8 cellular contexts compared by ENCODE assay signal in the genomic region with DNA sequence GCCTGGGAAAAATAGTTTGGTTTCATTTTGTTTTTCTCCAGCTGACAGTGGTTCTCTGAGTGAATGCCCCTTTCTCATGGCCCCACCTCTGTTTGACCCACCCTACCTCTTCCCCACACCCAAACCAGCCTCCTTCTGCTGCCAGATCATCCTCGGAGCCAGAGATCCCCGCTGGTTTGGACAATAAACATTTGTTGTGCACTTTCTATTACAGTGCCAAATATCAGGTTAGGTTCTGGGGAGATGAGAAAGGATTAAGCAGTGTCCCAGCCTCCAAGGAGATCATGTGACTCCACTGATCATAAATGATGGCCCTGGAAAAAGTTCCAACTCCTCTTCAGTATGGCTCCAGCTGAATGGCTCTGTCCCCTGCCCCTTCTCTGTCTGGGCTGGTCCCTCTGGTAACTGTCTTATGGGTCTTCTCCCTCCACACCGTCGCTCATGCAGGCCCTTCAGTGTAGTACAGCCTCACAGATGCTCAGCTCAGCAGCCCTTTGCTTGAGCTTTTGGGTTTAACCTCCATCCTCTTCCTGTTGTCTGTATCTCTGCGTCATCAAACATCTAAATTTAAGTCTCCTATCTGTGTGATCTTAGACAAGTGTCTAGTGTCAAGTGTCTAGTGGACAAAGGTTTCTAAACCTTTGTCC. TPM values are rescaled to one million over a fixed set of nuclear protein-coding genes. Genes with fewer than 3 reads are reported as not detected.
DNase-seq lines count a peak whose midpoint lies in the region; ATAC-seq, FAIRE-seq and TF ChIP-seq lines count a peak whose summit lies in the region.

No MANE protein-coding gene starts in this region.

- FAIRE-seq in endothelial cell of umbilical vein (lab: Jason Lieb, UNC), result no peak

- H3K9ac ChIP-seq in endothelial cell of umbilical vein (replicated peaks; ENCODE audit: extremely low read depth, insufficient read depth, low read length) (peak overlapping the region; percentile 39), smooth muscle cell (ENCODE audit: low read depth) (no peak overlapping the region)

- no peaks in the 10 kb centered on the region for H3K9me1 ChIP-seq in endothelial cell of umbilical vein (replicated peaks; ENCODE audit: control insufficient read depth, extremely low read depth, insufficient read depth, low read length)

- H3K27ac ChIP-seq in endothelial cell of umbilical vein (ENCODE audit: insufficient read depth, low read depth, low read length), result peak overlapping the region; percentile 85
- H3K27ac ChIP-seq in smooth muscle cell (ENCODE audit: low read depth), result peak overlapping the region; percentile 88

- H2AFZ ChIP-seq in endothelial cell of umbilical vein (ENCODE audit: low read depth, low read length) (no peak overlapping the region), smooth muscle cell (ENCODE audit: low read depth) (peak overlapping the region; percentile 82)

- intact Hi-C loops in endothelial cell of umbilical vein (cut with micrococcal nuclease), result loop anchor here (1.0 to 10.0 kb wide), 2 partner anchors 18 to 1244 kb away; no protein-coding TSS in a partner anchor

- dilution Hi-C loops in endothelial cell of umbilical vein (cut with MboI; ENCODE audit: extremely low pct_ligation_motif_present, low sequenced_read_pairs), result no loop called here

- CTCF ChIA-PET in endothelial cell of umbilical vein (lab: Charles Lee), result interaction anchor here (0.9 to 2.6 kb wide), 7 partner anchors 7 to 94 kb away, joined by 3 to 17 read pairs (median 7); no protein-coding TSS in a partner anchor

- no peaks in the 10 kb centered on the region for H3K36me3 ChIP-seq in endothelial cell of umbilical vein (ENCODE audit: control insufficient read depth in 2 of 2, extremely low read depth in 1 of 2, insufficient read depth in 2 of 2, low read length in 2 of 2)
- H3K36me3 ChIP-seq in smooth muscle cell (ENCODE audit: low read depth), result no peaks in the 10 kb centered on the region

- H3K4me2 ChIP-seq in endothelial cell of umbilical vein (ENCODE audit: insufficient read depth, low read length) (peak overlapping the region; percentile 42), smooth muscle cell (peak overlapping the region; percentile 73)

- H3K27me3 ChIP-seq in endothelial cell of umbilical vein (ENCODE audit: control insufficient read depth in 2 of 2, insufficient read depth in 2 of 2, low read length in 2 of 2) (no peaks in the 10 kb centered on the region), smooth muscle cell (ENCODE audit: low read depth) (no peaks in the 10 kb centered on the region)

- POLR2A ChIA-PET in endothelial cell of umbilical vein (lab: Charles Lee), result interaction anchor here (1.0 to 1.7 kb wide), 3 partner anchors 9 to 19 kb away, joined by 3 to 4 read pairs (median 3); no protein-coding TSS in a partner anchor

- no peaks in the 10 kb centered on the region for H3K79me2 ChIP-seq in endothelial cell of umbilical vein (ENCODE audit: control insufficient read depth, insufficient read depth, low read length)
- no peaks in the 10 kb centered on the region for H3K79me2 ChIP-seq in smooth muscle cell (ENCODE audit: low read depth)

- H3F3A ChIP-seq in smooth muscle cell (ENCODE audit: low read depth), result peaks cover 15% of the 10 kb centered on the region

- no peaks in the 10 kb centered on the region for H4K20me1 ChIP-seq in endothelial cell of umbilical vein (replicated peaks; ENCODE audit: control insufficient read depth, extremely low read depth, insufficient read depth, low read length)
- no peaks in the 10 kb centered on the region for H4K20me1 ChIP-seq in smooth muscle cell (ENCODE audit: low read depth)

- in situ Hi-C loops in GM18951 (cut with MboI; ENCODE audit: low sequenced_read_pairs, unreplicated experiment), result loop anchor here (10.0 kb wide), 1 partner anchor 56 kb away; no protein-coding TSS in a partner anchor

- H3K9me3 ChIP-seq in endothelial cell of umbilical vein (replicated peaks; ENCODE audit: control insufficient read depth, insufficient read depth, low read length) (no peaks in the 10 kb centered on the region), smooth muscle cell (replicated peaks; ENCODE audit: low read depth) (no peaks in the 10 kb centered on the region)

- 67% methylated on average over 5 of the region's 5 CpGs for WGBS in smooth muscle cell (ENCODE audit: low lambda C conversion rate)

- ATAC-seq in GM18868 (IDR thresholded peaks at IDR 0.05; ENCODE audit: unreplicated experiment), result no peak

- H3K4me3 ChIP-seq in endothelial cell of umbilical vein (replicated peaks in 1 of 3; ENCODE audit: insufficient read depth in 1 of 3, low read depth in 1 of 3, low read length in 3 of 3) (no peak overlapping the region), smooth muscle cell (no peak overlapping the region)

- peak; percentile 49 to 53 for DNase-seq in activated CD4-positive, alpha-beta T cell treated with anti-CD3 and anti-CD28 coated beads for 4 hours
- peak; percentile 33 for DNase-seq in endothelial cell of umbilical vein (ENCODE audit: low read depth, low spot score)
- no peak for DNase-seq in smooth muscle cell (lab: John Stamatoyannopoulos, UW; ENCODE audit: unreplicated experiment)
- no peak for DNase-seq in NCI-H146 treated with DMSO at 0.1 percent for 48 hours (lab: John Stamatoyannopoulos, UW; ENCODE audit: unreplicated experiment)
- DNase-seq in NCI-H1694 (lab: John Stamatoyannopoulos, UW), result no peak
- no peak for DNase-seq in Ammon's horn (ENCODE audit: low spot score)

- TF ChIP-seq POLR2A in GM18951 (IDR thresholded peaks at IDR 0.05; ENCODE audit: extremely low read depth, insufficient read depth, insufficient read length) (peak; percentile 51), endothelial cell of umbilical vein (IDR thresholded peaks at IDR 0.05; ENCODE audit: low read depth, low read length) (no peak)

- H3K4me1 ChIP-seq in endothelial cell of umbilical vein (ENCODE audit: control insufficient read depth, extremely low read depth, insufficient read depth, low read length) (peaks cover 48% of the 10 kb centered on the region), smooth muscle cell (ENCODE audit: low read depth) (peaks cover 16% of the 10 kb centered on the region)

- TF ChIP-seq CTCF in endothelial cell of umbilical vein (IDR thresholded peaks at IDR 0.05; ENCODE audit: extremely low read depth in 1 of 2, insufficient read depth in 1 of 2, low read depth in 1 of 2, low read length in 2 of 2) (no peak), smooth muscle cell (IDR thresholded peaks at IDR 0.05; ENCODE audit: borderline replicate concordance, insufficient read depth, poor library complexity, severe bottlenecking) (no peak)

- BruUV-seq in endothelial cell of umbilical vein (replicated peaks; lab: Mats Ljungman, UMichigan), result no TSS peak

TF ChIP-seq in endothelial cell of umbilical vein, 7 proteins besides CTCF, POLR2A, EP300 and RAD21:
- TF ChIP-seq GATA2 (IDR thresholded peaks at IDR 0.05; ENCODE audit: insufficient read depth, insufficient read length, low read depth, low read length), result no peak
- no peak for TF ChIP-seq FOS (IDR thresholded peaks at IDR 0.05; ENCODE audit: borderline replicate concordance, insufficient read depth, low read length)
- TF ChIP-seq EZH2 (IDR thresholded peaks at IDR 0.05; ENCODE audit: borderline replicate concordance, low read depth, low read length, severe bottlenecking), result no peak
- TF ChIP-seq POLR2AphosphoS5 (IDR thresholded peaks at IDR 0.05; ENCODE audit: insufficient read depth, low read depth, low read length), result no peak
- no peak for TF ChIP-seq MYC (IDR thresholded peaks at IDR 0.05; ENCODE audit: low read depth, low read length)
- no peak for TF ChIP-seq JUN (IDR thresholded peaks at IDR 0.05; ENCODE audit: borderline replicate concordance, insufficient read depth, insufficient read length, low read depth)
- no peak for TF ChIP-seq MAX (IDR thresholded peaks at IDR 0.05; ENCODE audit: insufficient read depth, insufficient read length)

RNA-seq across cellular contexts. Expression of gene SERPINB1, which starts 17.1 kb away (rescaled TPM):
- 23.3 and 24.0 TPM in 2 replicates for total RNA-seq in endothelial cell of umbilical vein
- 5.9 and 6.7 TPM in 2 replicates for polyA plus RNA-seq in endothelial cell of umbilical vein
- polyA plus RNA-seq in endothelial cell of umbilical vein (2011; cell fraction: cytosol; rRNA removed), result 10.6 and 11.9 TPM in 2 replicates
- 5.7 and 9.4 TPM in 2 replicates for polyA plus RNA-seq in endothelial cell of umbilical vein (2011; cell fraction: nucleus; rRNA removed)
- 11.5 and 15.7 TPM in 2 replicates for polyA plus RNA-seq in endothelial cell of umbilical vein (2012)
- polyA minus RNA-seq in endothelial cell of umbilical vein, result 5.7 and 6.0 TPM in 2 replicates
- 31.9 TPM for polyA minus RNA-seq in endothelial cell of umbilical vein (2011; cell fraction: cytosol; rRNA and poly(A)+ RNA removed)
- 3.5 and 5.7 TPM in 2 replicates for polyA minus RNA-seq in endothelial cell of umbilical vein (2011; cell fraction: nucleus; rRNA and poly(A)+ RNA removed)
- 10.5 and 14.8 TPM in 2 replicates for total RNA-seq in smooth muscle cell
- 17.7 and 21.9 TPM in 2 replicates for polyA plus RNA-seq in smooth muscle cell

RNA-seq across cellular contexts. Expression of gene SERPINB9, which starts 44.3 kb away (rescaled TPM):
- total RNA-seq in endothelial cell of umbilical vein, result 37.0 and 58.0 TPM in 2 replicates
- polyA plus RNA-seq in endothelial cell of umbilical vein, result 47.3 and 51.6 TPM in 2 replicates
- polyA plus RNA-seq in endothelial cell of umbilical vein (2011; cell fraction: cytosol; rRNA removed), result 37.5 and 38.5 TPM in 2 replicates
- polyA plus RNA-seq in endothelial cell of umbilical vein (2011; cell fraction: nucleus; rRNA removed), result 32.0 and 44.9 TPM in 2 replicates
- 23.4 and 26.9 TPM in 2 replicates for polyA plus RNA-seq in endothelial cell of umbilical vein (2012)
- 94.7 and 96.7 TPM in 2 replicates for polyA minus RNA-seq in endothelial cell of umbilical vein
- polyA minus RNA-seq in endothelial cell of umbilical vein (2011; cell fraction: cytosol; rRNA and poly(A)+ RNA removed), result not detected
- polyA minus RNA-seq in endothelial cell of umbilical vein (2011; cell fraction: nucleus; rRNA and poly(A)+ RNA removed), result 25.6 and 46.0 TPM in 2 replicates
- 22.4 and 23.7 TPM in 2 replicates for total RNA-seq in smooth muscle cell
- 12.9 and 14.5 TPM in 2 replicates for polyA plus RNA-seq in smooth muscle cell

Comparison
In these comparisons a context has a peak if more than half of its experiments do, and no peak if none do; other contexts are left out.
1. DNase-seq: peak in activated CD4-positive, alpha-beta T cell treated with anti-CD3 and anti-CD28 coated beads for 4 hours (2 of 2) and endothelial cell of umbilical vein (single experiment); none in smooth muscle cell (single experiment), NCI-H146 treated with DMSO at 0.1 percent for 48 hours (single experiment), NCI-H1694 (single experiment) and Ammon's horn (single experiment).